In genomic region chr13:52449323-52450011, GRCh38 we compare ENCODE assay signal across 8 cellular contexts. TPM values are rescaled to one million over a fixed set of nuclear protein-coding genes. Genes with fewer than 3 reads are reported as not detected.
DNase-seq lines count a peak whose midpoint lies in the region; ATAC-seq and TF ChIP-seq lines count a peak whose summit lies in the region.

No MANE protein-coding gene starts in this region.

- no peak for TF ChIP-seq CTCF in DND-41 (IDR thresholded peaks at IDR 0.05; ENCODE audit: borderline replicate concordance, extremely low read depth, low read length, poor library complexity, severe bottlenecking)
- no peak for TF ChIP-seq CTCF in brain microvascular endothelial cell (IDR thresholded peaks at IDR 0.05; ENCODE audit: low read depth, low read length, missing control alignments)
- TF ChIP-seq CTCF in vagina (IDR thresholded peaks at IDR 0.05) = no peak

- peaks cover 18% of the 10 kb centered on the region; the same call in 1 of the 2 replicates for H4K20me1 ChIP-seq in DND-41 (ENCODE audit: insufficient read depth, low read length)

- no peaks in the 10 kb centered on the region for H3K36me3 Mint-ChIP-seq in IgD-negative memory B cell

- peak overlapping the region; percentile 96 for H3K9ac ChIP-seq in DND-41 (ENCODE audit: low read depth, low read length)

- H3K9me3 ChIP-seq in DND-41 (ENCODE audit: insufficient read depth, low read length, severe bottlenecking) = no peaks in the 10 kb centered on the region
- no peaks in the 10 kb centered on the region for H3K9me3 ChIP-seq in vagina

- peak overlapping the region; percentile 88 to 99 (median 93) for H3K4me3 Mint-ChIP-seq in IgD-negative memory B cell

- ATAC-seq in DND-41 (ENCODE audit: insufficient read depth, low read depth) = peak; percentile 17; the same call in 2 of the 3 replicates

- peak overlapping the region; percentile 88 for H2AFZ ChIP-seq in DND-41 (ENCODE audit: low read depth, low read length)

- peak overlapping the region; percentile 79 to 97 (median 93) for H3K27ac Mint-ChIP-seq in IgD-negative memory B cell

- peaks cover 20 to 28% (median 21%) of the 10 kb centered on the region in 3 donors for H3K4me1 Mint-ChIP-seq in IgD-negative memory B cell

- DNase-seq in DND-41 (no peak), brain microvascular endothelial cell (no peak), lung microvascular endothelial cell (ENCODE audit: low read depth in 2 of 2) (peak; percentile 12 to 21), vagina (ENCODE audit: extremely low spot score in 2 of 2) (no peak), NCI-H1436 treated with DMSO at 0.1 percent for 48 hours (lab: John Stamatoyannopoulos, UW) (no peak), NCI-H2227 treated with DMSO at 0.1 percent for 48 hours (lab: John Stamatoyannopoulos, UW) (no peak)
- no peak for DNase-seq in stimulated activated CD8-positive, alpha-beta memory T cell treated with anti-CD3 and anti-CD28 coated beads, Interleukin-4, amount 100 ng/mL, for 48 hours

- peak overlapping the region; percentile 91 to 97 for H3K4me3 ChIP-seq in DND-41 (ENCODE audit: low read depth in 1 of 2, low read length in 2 of 2)
- peak overlapping the region; percentile 87 for H3K4me3 ChIP-seq in brain microvascular endothelial cell (ENCODE audit: low read depth, low read length)
- H3K4me3 ChIP-seq in vagina = peak overlapping the region; percentile 62 to 83

- intact Hi-C loops in vagina (cut with DNase I) = no loop called here

- in situ Hi-C loops in brain microvascular endothelial cell (cut with HindIII; ENCODE audit: low pct_ligation_motif_present, low sequenced_read_pairs) = no loop called here

- H3K36me3 ChIP-seq in DND-41 (ENCODE audit: insufficient read depth, low read length) (peaks cover 32% of the 10 kb centered on the region), brain microvascular endothelial cell (replicated peaks) (no peaks in the 10 kb centered on the region), vagina (peaks cover 0 to 4% of the 10 kb centered on the region in 2 donors)

- H3K9me3 Mint-ChIP-seq in IgD-negative memory B cell = no peaks in the 10 kb centered on the region

- H3K4me2 ChIP-seq in DND-41 (ENCODE audit: insufficient read depth, low read length) = peak overlapping the region; percentile 76

- H3K27me3 ChIP-seq in DND-41 (ENCODE audit: insufficient read depth, low read length, poor library complexity) (no peaks in the 10 kb centered on the region), brain microvascular endothelial cell (replicated peaks) (no peaks in the 10 kb centered on the region), vagina (no peaks in the 10 kb centered on the region)

- H3K4me1 ChIP-seq in DND-41 (ENCODE audit: insufficient read depth, low read length) = peaks cover 44% of the 10 kb centered on the region
- peaks cover 53% of the 10 kb centered on the region for H3K4me1 ChIP-seq in vagina

- H3K27ac ChIP-seq in DND-41 (ENCODE audit: low read length) = peak overlapping the region; percentile 93
- H3K27ac ChIP-seq in brain microvascular endothelial cell = peak overlapping the region; percentile 87
- H3K27ac ChIP-seq in vagina = peak overlapping the region; percentile 97

- peaks cover 57% of the 10 kb centered on the region for H3K79me2 ChIP-seq in DND-41 (ENCODE audit: insufficient read depth, low read length)

- H3K27me3 Mint-ChIP-seq in IgD-negative memory B cell = no peaks in the 10 kb centered on the region

- no peak for TF ChIP-seq POLR2A in vagina (IDR thresholded peaks at IDR 0.05)

RNA-seq across cellular contexts. Expression of gene VPS36, which starts 1.0 kb away (rescaled TPM):
- polyA plus RNA-seq in IgD-negative memory B cell = 42.0 TPM
- 13.5 and 26.6 TPM in 2 replicates for total RNA-seq in lung microvascular endothelial cell
- total RNA-seq in vagina = 57.2 TPM

RNA-seq across cellular contexts. Expression of gene CKAP2, which starts 5.8 kb away (rescaled TPM):
- 14.8 TPM for polyA plus RNA-seq in IgD-negative memory B cell
- 9.5 and 16.8 TPM in 2 replicates for total RNA-seq in lung microvascular endothelial cell
- 12.8 TPM for total RNA-seq in vagina

RNA-seq across cellular contexts. Expression of gene THSD1, which starts 43.5 kb away (rescaled TPM):
- 0.15 TPM for polyA plus RNA-seq in IgD-negative memory B cell
- total RNA-seq in lung microvascular endothelial cell = 39.7 and 77.2 TPM in 2 replicates
- total RNA-seq in vagina = 6.4 TPM

Comparison
In these comparisons a context has a peak if more than half of its experiments do, and no peak if none do; other contexts are left out.
1. DNase-seq: peak in lung microvascular endothelial cell (2 of 2); none in DND-41 (single experiment), brain microvascular endothelial cell (single experiment), vagina (0 of 2), NCI-H1436 treated with DMSO at 0.1 percent for 48 hours (single experiment), stimulated activated CD8-positive, alpha-beta memory T cell treated with anti-CD3 and anti-CD28 coated beads, Interleukin-4, amount 100 ng/mL, for 48 hours (single experiment) and NCI-H2227 treated with DMSO at 0.1 percent for 48 hours (single experiment).
2. Peak in every context shown above with its lines, with median percentiles within 50 percentile points of each other: H3K27ac ChIP-seq and H3K4me3 ChIP-seq.